Comparison of ENCODE assay signal across 1 cellular context in genomic region chr17:40909351-40909750, GRCh38.
TF ChIP-seq lines count a peak whose summit lies in the region.

No MANE protein-coding gene starts in this region.

TF ChIP-seq in GM23338, 12 proteins besides CTCF, POLR2A, EP300 and RAD21 (continued from another document):
- TF ChIP-seq, protein P1, sequence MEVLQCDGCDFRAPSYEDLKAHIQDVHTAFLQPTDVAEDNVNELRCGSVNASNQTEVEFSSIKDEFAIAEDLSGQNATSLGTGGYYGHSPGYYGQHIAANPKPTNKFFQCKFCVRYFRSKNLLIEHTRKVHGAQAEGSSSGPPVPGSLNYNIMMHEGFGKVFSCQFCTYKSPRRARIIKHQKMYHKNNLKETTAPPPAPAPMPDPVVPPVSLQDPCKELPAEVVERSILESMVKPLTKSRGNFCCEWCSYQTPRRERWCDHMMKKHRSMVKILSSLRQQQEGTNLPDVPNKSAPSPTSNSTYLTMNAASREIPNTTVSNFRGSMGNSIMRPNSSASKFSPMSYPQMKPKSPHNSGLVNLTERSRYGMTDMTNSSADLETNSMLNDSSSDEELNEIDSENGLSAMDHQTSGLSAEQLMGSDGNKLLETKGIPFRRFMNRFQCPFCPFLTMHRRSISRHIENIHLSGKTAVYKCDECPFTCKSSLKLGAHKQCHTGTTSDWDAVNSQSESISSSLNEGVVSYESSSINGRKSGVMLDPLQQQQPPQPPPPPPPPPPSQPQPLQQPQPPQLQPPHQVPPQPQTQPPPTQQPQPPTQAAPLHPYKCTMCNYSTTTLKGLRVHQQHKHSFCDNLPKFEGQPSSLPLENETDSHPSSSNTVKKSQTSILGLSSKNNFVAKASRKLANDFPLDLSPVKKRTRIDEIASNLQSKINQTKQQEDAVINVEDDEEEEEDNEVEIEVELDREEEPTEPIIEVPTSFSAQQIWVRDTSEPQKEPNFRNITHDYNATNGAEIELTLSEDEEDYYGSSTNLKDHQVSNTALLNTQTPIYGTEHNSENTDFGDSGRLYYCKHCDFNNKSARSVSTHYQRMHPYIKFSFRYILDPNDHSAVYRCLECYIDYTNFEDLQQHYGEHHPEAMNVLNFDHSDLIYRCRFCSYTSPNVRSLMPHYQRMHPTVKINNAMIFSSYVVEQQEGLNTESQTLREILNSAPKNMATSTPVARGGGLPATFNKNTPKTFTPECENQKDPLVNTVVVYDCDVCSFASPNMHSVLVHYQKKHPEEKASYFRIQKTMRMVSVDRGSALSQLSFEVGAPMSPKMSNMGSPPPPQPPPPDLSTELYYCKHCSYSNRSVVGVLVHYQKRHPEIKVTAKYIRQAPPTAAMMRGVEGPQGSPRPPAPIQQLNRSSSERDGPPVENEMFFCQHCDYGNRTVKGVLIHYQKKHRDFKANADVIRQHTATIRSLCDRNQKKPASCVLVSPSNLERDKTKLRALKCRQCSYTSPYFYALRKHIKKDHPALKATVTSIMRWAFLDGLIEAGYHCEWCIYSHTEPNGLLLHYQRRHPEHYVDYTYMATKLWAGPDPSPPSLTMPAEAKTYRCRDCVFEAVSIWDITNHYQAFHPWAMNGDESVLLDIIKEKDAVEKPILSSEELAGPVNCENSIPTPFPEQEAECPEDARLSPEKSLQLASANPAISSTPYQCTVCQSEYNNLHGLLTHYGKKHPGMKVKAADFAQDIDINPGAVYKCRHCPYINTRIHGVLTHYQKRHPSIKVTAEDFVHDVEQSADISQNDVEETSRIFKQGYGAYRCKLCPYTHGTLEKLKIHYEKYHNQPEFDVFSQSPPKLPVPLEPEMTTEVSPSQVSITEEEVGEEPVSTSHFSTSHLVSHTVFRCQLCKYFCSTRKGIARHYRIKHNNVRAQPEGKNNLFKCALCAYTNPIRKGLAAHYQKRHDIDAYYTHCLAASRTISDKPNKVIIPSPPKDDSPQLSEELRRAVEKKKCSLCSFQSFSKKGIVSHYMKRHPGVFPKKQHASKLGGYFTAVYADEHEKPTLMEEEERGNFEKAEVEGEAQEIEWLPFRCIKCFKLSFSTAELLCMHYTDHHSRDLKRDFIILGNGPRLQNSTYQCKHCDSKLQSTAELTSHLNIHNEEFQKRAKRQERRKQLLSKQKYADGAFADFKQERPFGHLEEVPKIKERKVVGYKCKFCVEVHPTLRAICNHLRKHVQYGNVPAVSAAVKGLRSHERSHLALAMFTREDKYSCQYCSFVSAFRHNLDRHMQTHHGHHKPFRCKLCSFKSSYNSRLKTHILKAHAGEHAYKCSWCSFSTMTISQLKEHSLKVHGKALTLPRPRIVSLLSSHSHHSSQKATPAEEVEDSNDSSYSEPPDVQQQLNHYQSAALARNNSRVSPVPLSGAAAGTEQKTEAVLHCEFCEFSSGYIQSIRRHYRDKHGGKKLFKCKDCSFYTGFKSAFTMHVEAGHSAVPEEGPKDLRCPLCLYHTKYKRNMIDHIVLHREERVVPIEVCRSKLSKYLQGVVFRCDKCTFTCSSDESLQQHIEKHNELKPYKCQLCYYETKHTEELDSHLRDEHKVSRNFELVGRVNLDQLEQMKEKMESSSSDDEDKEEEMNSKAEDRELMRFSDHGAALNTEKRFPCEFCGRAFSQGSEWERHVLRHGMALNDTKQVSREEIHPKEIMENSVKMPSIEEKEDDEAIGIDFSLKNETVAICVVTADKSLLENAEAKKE (CRISPR knock-in tag; IDR thresholded peaks at IDR 0.05) = no peak
- TF ChIP-seq CREB1 (CRISPR knock-in tag; IDR thresholded peaks at IDR 0.05; ENCODE audit: low read depth) (no peak), EZH2 (IDR thresholded peaks at IDR 0.05; ENCODE audit: low read depth, unreplicated experiment) (no peak)
- TF ChIP-seq, protein P2, sequence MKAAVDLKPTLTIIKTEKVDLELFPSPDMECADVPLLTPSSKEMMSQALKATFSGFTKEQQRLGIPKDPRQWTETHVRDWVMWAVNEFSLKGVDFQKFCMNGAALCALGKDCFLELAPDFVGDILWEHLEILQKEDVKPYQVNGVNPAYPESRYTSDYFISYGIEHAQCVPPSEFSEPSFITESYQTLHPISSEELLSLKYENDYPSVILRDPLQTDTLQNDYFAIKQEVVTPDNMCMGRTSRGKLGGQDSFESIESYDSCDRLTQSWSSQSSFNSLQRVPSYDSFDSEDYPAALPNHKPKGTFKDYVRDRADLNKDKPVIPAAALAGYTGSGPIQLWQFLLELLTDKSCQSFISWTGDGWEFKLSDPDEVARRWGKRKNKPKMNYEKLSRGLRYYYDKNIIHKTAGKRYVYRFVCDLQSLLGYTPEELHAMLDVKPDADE (IDR thresholded peaks at IDR 0.05) = no peak
